In the genomic region with DNA sequence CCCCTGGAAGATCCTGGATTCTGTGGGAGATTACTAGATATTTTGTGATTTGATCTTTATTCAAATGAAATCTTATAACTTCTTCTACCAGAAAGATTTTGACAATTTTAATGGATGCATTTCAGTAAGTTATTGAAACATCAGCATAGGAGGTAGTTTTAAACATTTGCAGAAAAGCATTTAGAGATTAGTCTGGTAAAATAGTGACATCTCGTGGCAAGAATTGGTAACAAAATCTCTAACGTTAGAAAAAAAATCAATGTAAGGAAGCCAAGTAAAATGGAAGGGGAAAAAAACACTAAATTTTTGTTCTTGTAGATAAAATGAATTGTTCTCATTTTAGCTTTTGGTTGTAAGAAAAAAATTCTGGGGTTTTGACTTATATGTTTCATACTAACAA, we compare ENCODE assay signal across 8 cellular contexts.
DNase-seq lines count a peak whose midpoint lies in the region; TF ChIP-seq lines count a peak whose summit lies in the region.

No MANE protein-coding gene starts in this region.

- H3K27ac ChIP-seq in GM23248 (no peak overlapping the region), Peyer's patch (no peak overlapping the region)

- 0 to 5% methylated on average over 2 of the region's 2 CpGs for WGBS in GM23248 (ENCODE audit: low coverage in 1 of 2, low lambda C conversion rate in 2 of 2, missing lambda C conversion rate in 2 of 2), 2 experiments

- H3K36me3 ChIP-seq in GM23248 (ENCODE audit: low read depth) (no peaks in the 10 kb centered on the region), Peyer's patch (no peaks in the 10 kb centered on the region)

- H2AFZ ChIP-seq in GM23248, result no peak overlapping the region

- no peaks in the 10 kb centered on the region for H3F3A ChIP-seq in GM23248 (ENCODE audit: insufficient read depth)

- TF ChIP-seq POLR2A in Peyer's patch (IDR thresholded peaks at IDR 0.05), result no peak

- no peaks in the 10 kb centered on the region for H3K79me2 ChIP-seq in GM23248 (ENCODE audit: insufficient read depth)

- in situ Hi-C loops in GM23248 (cut with MboI), result loop anchor here (10.0 kb wide), 1 partner anchor 230 kb away; no protein-coding TSS in a partner anchor

- no peak overlapping the region for H3K9ac ChIP-seq in GM23248

- H3K27me3 ChIP-seq in GM23248 (replicated peaks; ENCODE audit: insufficient read depth) (no peaks in the 10 kb centered on the region), Peyer's patch (no peaks in the 10 kb centered on the region)

- H3K9me2 ChIP-seq in GM23248 (ENCODE audit: insufficient read depth), result no peaks in the 10 kb centered on the region

- H3K4me3 ChIP-seq in AG09309 (ENCODE audit: control insufficient read depth, low read depth, low read length), result no peak overlapping the region
- H3K4me3 ChIP-seq in GM23248, result no peak overlapping the region
- H3K4me3 ChIP-seq in Peyer's patch, result no peak overlapping the region

- H4K20me1 ChIP-seq in GM23248 (ENCODE audit: insufficient read depth), result no peaks in the 10 kb centered on the region

- H3K4me1 ChIP-seq in GM23248 (ENCODE audit: insufficient read depth) (no peaks in the 10 kb centered on the region), Peyer's patch (no peaks in the 10 kb centered on the region)

- H3K4me2 ChIP-seq in GM23248 (ENCODE audit: unreplicated experiment), result no peak overlapping the region

- no peak for DNase-seq in AG09309 (ENCODE audit: low read depth)
- peak; percentile 38 for DNase-seq in GM23248
- no peak for DNase-seq in Peyer's patch
- DNase-seq in globus pallidus (ENCODE audit: low spot score), result peak; percentile 24
- DNase-seq in foreskin melanocyte, result no peak
- no peak for DNase-seq in activated gamma-delta T cell treated with Interleukin-2 at 50 U/mL for 16 hours
- DNase-seq in activated CD4-positive, alpha-beta T cell treated with anti-CD3 and anti-CD28 coated beads for 1 hour, result no peak
- DNase-seq in stimulated activated CD4-positive, alpha-beta T cell treated with anti-CD3 and anti-CD28 coated beads, Interleukin-2, amount 100 ng/mL, for 48 hours, result no peak

- TF ChIP-seq CTCF in AG09309 (IDR thresholded peaks at IDR 0.05; ENCODE audit: control insufficient read depth, insufficient read depth, low read depth, low read length, missing control alignments), result peak; percentile 40
- TF ChIP-seq CTCF in Peyer's patch (IDR thresholded peaks at IDR 0.05), result peak; percentile 16 to 35 (median 24)

- H3K9me3 ChIP-seq in GM23248 (ENCODE audit: low read depth) (no peaks in the 10 kb centered on the region), Peyer's patch (no peaks in the 10 kb centered on the region)

Comparison
In these comparisons a context has a peak if more than half of its experiments do, and no peak if none do; other contexts are left out.
1. DNase-seq: peak in GM23248 (single experiment) and globus pallidus (single experiment); none in AG09309 (single experiment), Peyer's patch (0 of 3), foreskin melanocyte (single experiment), activated gamma-delta T cell treated with Interleukin-2 at 50 U/mL for 16 hours (single experiment), activated CD4-positive, alpha-beta T cell treated with anti-CD3 and anti-CD28 coated beads for 1 hour (single experiment) and stimulated activated CD4-positive, alpha-beta T cell treated with anti-CD3 and anti-CD28 coated beads, Interleukin-2, amount 100 ng/mL, for 48 hours (0 of 2).